8 cellular contexts compared by ENCODE assay signal in the genomic region with DNA sequence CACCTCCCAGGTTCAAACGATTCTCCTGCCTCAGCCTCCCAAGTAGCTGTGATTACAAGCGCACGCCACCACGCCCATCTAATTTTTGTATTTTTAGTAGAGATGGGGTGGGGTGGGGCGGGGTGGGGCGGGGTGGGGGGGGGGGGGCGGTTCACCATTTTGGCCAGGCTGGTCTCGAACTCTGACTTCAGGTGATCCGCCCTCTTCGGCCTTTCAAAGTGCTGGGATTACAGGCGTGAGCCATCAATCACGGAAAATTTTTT. TPM values are rescaled to one million over a fixed set of nuclear protein-coding genes. Genes with fewer than 3 reads are reported as not detected.
DNase-seq lines count a peak whose midpoint lies in the region; TF ChIP-seq lines count a peak whose summit lies in the region.

No MANE protein-coding gene starts in this region.

- peak overlapping the region; percentile 67 for H3K4me2 ChIP-seq in hepatocyte

- H3K9me3 Mint-ChIP-seq in activated T-helper 2 cell treated with anti-CD3 and anti-CD28 coated beads, Interferon-gamma antibody, Interleukin-2, Interleukin-4, amounts not matched to agents 10 μg/mL and 5 μg/mL and 100 μg/mL, durations not matched to agents 14 hours and 24 hours and 36 hours: no peaks in the 10 kb centered on the region

- H3K27ac ChIP-seq in HEK293 (ENCODE audit: extremely low read depth, low read depth, low read length): no peak overlapping the region
- H3K27ac ChIP-seq in hepatocyte: peak overlapping the region; percentile 69
- peak overlapping the region; percentile 85 to 97 (median 93) for H3K27ac ChIP-seq in spleen

- no peaks in the 10 kb centered on the region for H3K27me3 ChIP-seq in hepatocyte
- H3K27me3 ChIP-seq in spleen (replicated peaks in 1 of 7): no peaks in the 10 kb centered on the region

- peaks cover 31% of the 10 kb centered on the region for H3K79me2 ChIP-seq in hepatocyte

- DNase-seq in activated T-helper 2 cell treated with anti-CD3 and anti-CD28 coated beads, Interferon-gamma antibody, Interleukin-2, Interleukin-4, amounts not matched to agents 10 μg/mL and 5 μg/mL and 100 μg/mL, durations not matched to agents 14 hours and 24 hours and 36 hours (ENCODE audit: low spot score): no peak
- DNase-seq in hepatocyte (ENCODE audit: low spot score): no peak
- no peak for DNase-seq in spleen
- DNase-seq in AG08396 (ENCODE audit: low spot score): no peak
- no peak for DNase-seq in NCI-H2171 (lab: John Stamatoyannopoulos, UW)
- DNase-seq in HT-29 (ENCODE audit: low spot score): no peak
- no peak for DNase-seq in activated CD4-positive, alpha-beta T cell treated with anti-CD3 and anti-CD28 coated beads for 48 hours

- H2AFZ ChIP-seq in hepatocyte: no peak overlapping the region

- CTCF ChIA-PET in HEK293 (lab: Yijun Ruan, JAX): interaction anchor here (0.7 to 2.5 kb wide), 4 partner anchors 64 to 84 kb away, joined by 3 to 26 read pairs (median 8); a partner anchor contains a TSS

- TF ChIP-seq POLR2A in spleen (IDR thresholded peaks at IDR 0.05): no peak

- intact Hi-C loops in activated T-helper 2 cell treated with anti-CD3 and anti-CD28 coated beads, Interferon-gamma antibody, Interleukin-2, Interleukin-4, amounts not matched to agents 10 μg/mL and 5 μg/mL and 100 μg/mL, durations not matched to agents 14 hours and 24 hours and 36 hours (cut with micrococcal nuclease): loop anchor here (1.0 to 5.0 kb wide), 3 partner anchors 67 to 357 kb away; a partner anchor contains a TSS
- intact Hi-C loops in spleen (cut with DNase I; ENCODE audit: low total_unique reads): loop anchor here (5.0 kb wide), 1 partner anchor 68 kb away; a partner anchor contains a TSS

- POLR2A ChIA-PET in HEK293 (lab: Yijun Ruan, JAX): interaction anchor here (2.7 kb wide), 1 partner anchor 67 kb away, joined by 13 read pairs; a partner anchor contains a TSS

- TF ChIP-seq CTCF in HEK293 (tag by site-specific recombination; IDR thresholded peaks at IDR 0.05) (no peak), hepatocyte (IDR thresholded peaks at IDR 0.05; ENCODE audit: poor library complexity) (no peak), spleen (IDR thresholded peaks at IDR 0.05 in 8 of 11, conservative IDR thresholded peaks at IDR 0.05 in 3 of 11) (no peak)

- H3K27ac Mint-ChIP-seq in activated T-helper 2 cell treated with anti-CD3 and anti-CD28 coated beads, Interferon-gamma antibody, Interleukin-2, Interleukin-4, amounts not matched to agents 10 μg/mL and 5 μg/mL and 100 μg/mL, durations not matched to agents 14 hours and 24 hours and 36 hours: peak overlapping the region; percentile 88

- peaks cover 19% of the 10 kb centered on the region for H3K36me3 Mint-ChIP-seq in activated T-helper 2 cell treated with anti-CD3 and anti-CD28 coated beads, Interferon-gamma antibody, Interleukin-2, Interleukin-4, amounts not matched to agents 10 μg/mL and 5 μg/mL and 100 μg/mL, durations not matched to agents 14 hours and 24 hours and 36 hours (ENCODE audit: low read depth)

- peak overlapping the region; percentile 100 for H3K4me3 Mint-ChIP-seq in activated T-helper 2 cell treated with anti-CD3 and anti-CD28 coated beads, Interferon-gamma antibody, Interleukin-2, Interleukin-4, amounts not matched to agents 10 μg/mL and 5 μg/mL and 100 μg/mL, durations not matched to agents 14 hours and 24 hours and 36 hours (ENCODE audit: low read depth)

- no peaks in the 10 kb centered on the region for H4K20me1 ChIP-seq in hepatocyte (ENCODE audit: insufficient read depth, poor library complexity, severe bottlenecking)

- peaks cover 12% of the 10 kb centered on the region for H3K4me1 Mint-ChIP-seq in activated T-helper 2 cell treated with anti-CD3 and anti-CD28 coated beads, Interferon-gamma antibody, Interleukin-2, Interleukin-4, amounts not matched to agents 10 μg/mL and 5 μg/mL and 100 μg/mL, durations not matched to agents 14 hours and 24 hours and 36 hours (ENCODE audit: low read depth)

- H3K9me3 ChIP-seq in HEK293 (ENCODE audit: control insufficient read depth, insufficient read depth, low read depth, low read length) (no peaks in the 10 kb centered on the region), hepatocyte (ENCODE audit: low read depth) (no peaks in the 10 kb centered on the region), spleen (no peaks in the 10 kb centered on the region)

- no peaks in the 10 kb centered on the region for H3K9me2 ChIP-seq in hepatocyte (replicated peaks; ENCODE audit: insufficient read depth)

- H3K4me1 ChIP-seq in HEK293 (ENCODE audit: control insufficient read depth, insufficient read depth, low read length): peaks cover 3% of the 10 kb centered on the region; the same call in 1 of the 2 replicates
- peaks cover 7% of the 10 kb centered on the region for H3K4me1 ChIP-seq in hepatocyte (ENCODE audit: insufficient read depth)
- H3K4me1 ChIP-seq in spleen: peaks cover 12 to 56% (median 45%) of the 10 kb centered on the region in 6 donors

- no peaks in the 10 kb centered on the region for H3K27me3 Mint-ChIP-seq in activated T-helper 2 cell treated with anti-CD3 and anti-CD28 coated beads, Interferon-gamma antibody, Interleukin-2, Interleukin-4, amounts not matched to agents 10 μg/mL and 5 μg/mL and 100 μg/mL, durations not matched to agents 14 hours and 24 hours and 36 hours (ENCODE audit: low read depth)

- H3K36me3 ChIP-seq in HEK293 (ENCODE audit: control insufficient read depth in 2 of 2, insufficient read depth in 1 of 2, low read length in 2 of 2) (peaks cover 0 to 29% of the 10 kb centered on the region in 2 experiments; a peak in 1 of 3 replicates), hepatocyte (replicated peaks; ENCODE audit: insufficient read depth, low read depth) (no peaks in the 10 kb centered on the region), spleen (peaks cover 0 to 30% (median 21%) of the 10 kb centered on the region in 6 donors)

- 6% methylated on average over 8 of the region's 12 CpGs for WGBS in hepatocyte (ENCODE audit: low lambda C conversion rate, missing lambda C conversion rate)
- WGBS in spleen, 5 donors: 0 to 2% (median 1%) methylated on average over 9 to 12 of the region's 12 CpGs

- H3K4me3 ChIP-seq in HEK293 (ENCODE audit: low read depth, low read length) (peak overlapping the region; percentile 97), hepatocyte (peak overlapping the region; percentile 21), spleen (peak overlapping the region; percentile 77 to 99 (median 94))

TF ChIP-seq in HEK293, 187 proteins besides CTCF, POLR2A, EP300 and RAD21:
- TF ChIP-seq KLF9 (tag by site-specific recombination; IDR thresholded peaks at IDR 0.05; ENCODE audit: low read depth): 0 out of 2 replicates have a peak, but pooled peaks have one; percentile 1
- TF ChIP-seq ZNF837 (tag by site-specific recombination; IDR thresholded peaks at IDR 0.05): no peak
- TF ChIP-seq, protein P1, sequence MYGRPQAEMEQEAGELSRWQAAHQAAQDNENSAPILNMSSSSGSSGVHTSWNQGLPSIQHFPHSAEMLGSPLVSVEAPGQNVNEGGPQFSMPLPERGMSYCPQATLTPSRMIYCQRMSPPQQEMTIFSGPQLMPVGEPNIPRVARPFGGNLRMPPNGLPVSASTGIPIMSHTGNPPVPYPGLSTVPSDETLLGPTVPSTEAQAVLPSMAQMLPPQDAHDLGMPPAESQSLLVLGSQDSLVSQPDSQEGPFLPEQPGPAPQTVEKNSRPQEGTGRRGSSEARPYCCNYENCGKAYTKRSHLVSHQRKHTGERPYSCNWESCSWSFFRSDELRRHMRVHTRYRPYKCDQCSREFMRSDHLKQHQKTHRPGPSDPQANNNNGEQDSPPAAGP (tag by site-specific recombination; IDR thresholded peaks at IDR 0.05): no peak
- TF ChIP-seq ZNF24 (tag by site-specific recombination; IDR thresholded peaks at IDR 0.05): no peak
- TF ChIP-seq, protein P2, sequence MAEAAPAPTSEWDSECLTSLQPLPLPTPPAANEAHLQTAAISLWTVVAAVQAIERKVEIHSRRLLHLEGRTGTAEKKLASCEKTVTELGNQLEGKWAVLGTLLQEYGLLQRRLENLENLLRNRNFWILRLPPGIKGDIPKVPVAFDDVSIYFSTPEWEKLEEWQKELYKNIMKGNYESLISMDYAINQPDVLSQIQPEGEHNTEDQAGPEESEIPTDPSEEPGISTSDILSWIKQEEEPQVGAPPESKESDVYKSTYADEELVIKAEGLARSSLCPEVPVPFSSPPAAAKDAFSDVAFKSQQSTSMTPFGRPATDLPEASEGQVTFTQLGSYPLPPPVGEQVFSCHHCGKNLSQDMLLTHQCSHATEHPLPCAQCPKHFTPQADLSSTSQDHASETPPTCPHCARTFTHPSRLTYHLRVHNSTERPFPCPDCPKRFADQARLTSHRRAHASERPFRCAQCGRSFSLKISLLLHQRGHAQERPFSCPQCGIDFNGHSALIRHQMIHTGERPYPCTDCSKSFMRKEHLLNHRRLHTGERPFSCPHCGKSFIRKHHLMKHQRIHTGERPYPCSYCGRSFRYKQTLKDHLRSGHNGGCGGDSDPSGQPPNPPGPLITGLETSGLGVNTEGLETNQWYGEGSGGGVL (tag by site-specific recombination; IDR thresholded peaks at IDR 0.05): no peak
- no peak for TF ChIP-seq YY1 (tag by site-specific recombination; IDR thresholded peaks at IDR 0.05)

RNA-seq across cellular contexts. Expression of a gene that starts 0.5 kb away (rescaled TPM):
- total RNA-seq in activated T-helper 2 cell treated with anti-CD3 and anti-CD28 coated beads, Interferon-gamma antibody, Interleukin-2, Interleukin-4, amounts not matched to agents 10 μg/mL and 5 μg/mL and 100 μg/mL, durations not matched to agents 14 hours and 24 hours and 36 hours: 84.8 and 87.2 TPM in 2 replicates
- 17.6 and 27.6 TPM in 2 replicates for total RNA-seq in hepatocyte
- polyA plus RNA-seq in hepatocyte: 32.6 and 32.7 TPM in 2 replicates
- 10 to 100 TPM; 47.4 to 89.9 (median 69.7) TPM for total RNA-seq in spleen
- 10 to 100 TPM; 22.8 to 44.8 (median 28.8) TPM for polyA plus RNA-seq in spleen
- total RNA-seq in HT-29 (2014; rRNA removed; shearing (Covaris generic)): 72.8 and 74.3 TPM in 2 replicates

RNA-seq across cellular contexts. Expression of a gene that starts 54.0 kb away (rescaled TPM):
- 105 and 110 TPM in 2 replicates for total RNA-seq in activated T-helper 2 cell treated with anti-CD3 and anti-CD28 coated beads, Interferon-gamma antibody, Interleukin-2, Interleukin-4, amounts not matched to agents 10 μg/mL and 5 μg/mL and 100 μg/mL, durations not matched to agents 14 hours and 24 hours and 36 hours
- total RNA-seq in hepatocyte (125 and 158 TPM in 2 replicates), spleen (100 to 1,000 TPM in 1 of 7 donors, 10 to 100 TPM in 6; 39.7 to 100 (median 66.3) TPM)
- polyA plus RNA-seq in hepatocyte (365 and 405 TPM in 2 replicates), spleen (10 to 100 TPM; 39.0 to 72.5 (median 62.6) TPM)
- total RNA-seq in HT-29 (2014; rRNA removed; shearing (Covaris generic)): 139 and 152 TPM in 2 replicates

Comparison
In these comparisons a context has a peak if more than half of its experiments do, and no peak if none do; other contexts are left out.
1. H3K4me3 ChIP-seq: peak in every context shown above with its lines; median percentile 97 in HEK293; 94 in spleen; 21 in hepatocyte.